22 cellular contexts compared by ENCODE assay signal in genomic region chr14:55505846-55506245, GRCh38.
"Had no signal": no experiment of that assay in that cellular context is flagged by ENCODE, and none has a peak within 500 bp of the region (broad histone marks: within the 10 kb centered on the region; RNA-seq: fewer than 3 reads in every experiment).

No MANE protein-coding gene starts in this region.

- H3K27ac ChIP-seq: dorsolateral prefrontal cortex, heart left ventricle, neural progenitor cell, ovary, right atrium auricular region, sigmoid colon, skin epidermis, testis, transverse colon had no signal

- FAIRE-seq: frontal cortex had no signal

- H3K4me3 ChIP-seq: dorsolateral prefrontal cortex, heart left ventricle, lung, neural progenitor cell, ovary, right atrium auricular region, sigmoid colon, skin epidermis, testis, transverse colon had no signal

- DNase-seq: dorsolateral prefrontal cortex; effector CD8-positive, alpha-beta T cell; heart left ventricle; hippocampal formation; left colon; left ventricle myocardium superior; mesenchymal stem cell; midbrain; nucleus accumbens; ovary; sigmoid colon; stimulated activated CD4-positive, alpha-beta T cell treated with anti-CD3 and anti-CD28 coated beads, Interleukin-2, amount 100 ng/mL, for 24 hours; stimulated activated CD4-positive, alpha-beta T cell treated with anti-CD3 and anti-CD28 coated beads, Interleukin-4, amount 100 ng/mL, for 4 hours; stimulated activated naive B cell treated with anti-CD40 and anti-IgM and Interleukin-4, amounts not matched to agents 10 μg/mL and 1 μg/mL and 100 μg/mL, for 72 hours; stimulated activated naive CD8-positive, alpha-beta T cell treated with anti-CD3 and anti-CD28 coated beads, Interleukin-15, amount 100 ng/mL, for 72 hours; testis; transverse colon had no signal
